Comparison of ENCODE assay signal across 8 cellular contexts in genomic region chr11:68844376-68844775, GRCh38. TPM values are rescaled to one million over a fixed set of nuclear protein-coding genes. Genes with fewer than 3 reads are reported as not detected.
DNase-seq lines count a peak whose midpoint lies in the region; ATAC-seq and TF ChIP-seq lines count a peak whose summit lies in the region.

No MANE protein-coding gene starts in this region.

- peak overlapping the region in 2 of 3 donors; percentile 79 to 94 for H3K4me3 ChIP-seq in right lobe of liver
- H3K4me3 ChIP-seq in suprapubic skin, result peak overlapping the region; percentile 93

- ATAC-seq in activated T-cell treated with anti-CD3 and anti-CD28 coated beads, Interleukin-2, amount 50 U/mL, for 72 hours (replicated peaks in 1 of 2), result no peak
- ATAC-seq in right lobe of liver (no peak), GM21423 (IDR thresholded peaks at IDR 0.05; ENCODE audit: unreplicated experiment) (no peak)

- peaks cover 0 to 2% of the 10 kb centered on the region in 2 donors for H3K36me3 Mint-ChIP-seq in activated T-cell treated with anti-CD3 and anti-CD28 coated beads, Interleukin-2, amount 50 U/mL, for 72 hours (ENCODE audit: insufficient read depth in 2 of 2)
- H3K36me3 Mint-ChIP-seq in activated T-helper 1 cell treated with anti-CD3 and anti-CD28 coated beads, Interleukin-12 subunit alpha, Interleukin-12 subunit beta, Interleukin-2, Interleukin-4 antibody, amounts not matched to agents 30 ng/mL and 10 ng/mL and 1 ng/mL, durations not matched to agents 14 hours and 24 hours and 36 hours (ENCODE audit: low read depth), result no peaks in the 10 kb centered on the region

- H3K4me1 Mint-ChIP-seq in activated T-cell treated with anti-CD3 and anti-CD28 coated beads, Interleukin-2, amount 50 U/mL, for 72 hours (ENCODE audit: low read depth), result peaks cover 35% of the 10 kb centered on the region
- H3K4me1 Mint-ChIP-seq in activated T-helper 1 cell treated with anti-CD3 and anti-CD28 coated beads, Interleukin-12 subunit alpha, Interleukin-12 subunit beta, Interleukin-2, Interleukin-4 antibody, amounts not matched to agents 30 ng/mL and 10 ng/mL and 1 ng/mL, durations not matched to agents 14 hours and 24 hours and 36 hours (ENCODE audit: low read depth), result peaks cover 31% of the 10 kb centered on the region

- no peaks in the 10 kb centered on the region for H3K9me3 Mint-ChIP-seq in activated T-cell treated with anti-CD3 and anti-CD28 coated beads, Interleukin-2, amount 50 U/mL, for 72 hours
- no peaks in the 10 kb centered on the region for H3K9me3 Mint-ChIP-seq in activated T-helper 1 cell treated with anti-CD3 and anti-CD28 coated beads, Interleukin-12 subunit alpha, Interleukin-12 subunit beta, Interleukin-2, Interleukin-4 antibody, amounts not matched to agents 30 ng/mL and 10 ng/mL and 1 ng/mL, durations not matched to agents 14 hours and 24 hours and 36 hours

- H3K9me3 ChIP-seq in right lobe of liver (no peaks in the 10 kb centered on the region), suprapubic skin (no peaks in the 10 kb centered on the region)

- peak overlapping the region; percentile 21 to 95 (median 92) for H3K27ac ChIP-seq in right lobe of liver
- H3K27ac ChIP-seq in suprapubic skin, result no peak overlapping the region

- no peak for TF ChIP-seq CTCF in right lobe of liver (IDR thresholded peaks at IDR 0.05)
- no peak for TF ChIP-seq CTCF in suprapubic skin (IDR thresholded peaks at IDR 0.05)

- no peak for DNase-seq in activated T-cell treated with anti-CD3 and anti-CD28 coated beads, Interleukin-2, amount 50 U/mL, for 72 hours
- DNase-seq in activated T-cell treated with anti-CD3 and anti-CD28 coated beads, Interleukin-2, amount 50 U/mL, for 1 hour, result no peak
- DNase-seq in activated T-helper 1 cell treated with anti-CD3 and anti-CD28 coated beads, Interleukin-12 subunit alpha, Interleukin-12 subunit beta, Interleukin-2, Interleukin-4 antibody, amounts not matched to agents 30 ng/mL and 10 ng/mL and 1 ng/mL, durations not matched to agents 14 hours and 24 hours and 36 hours (ENCODE audit: low spot score), result no peak
- DNase-seq in right lobe of liver (no peak), suprapubic skin (ENCODE audit: low spot score in 2 of 2) (no peak), SKM-1 (lab: John Stamatoyannopoulos, UW; ENCODE audit: unreplicated experiment) (no peak)
- no peak for DNase-seq in effector CD4-positive, alpha-beta T cell

- peak overlapping the region; percentile 88 to 94 for H3K4me3 Mint-ChIP-seq in activated T-cell treated with anti-CD3 and anti-CD28 coated beads, Interleukin-2, amount 50 U/mL, for 72 hours
- peak overlapping the region; percentile 86 for H3K4me3 Mint-ChIP-seq in activated T-helper 1 cell treated with anti-CD3 and anti-CD28 coated beads, Interleukin-12 subunit alpha, Interleukin-12 subunit beta, Interleukin-2, Interleukin-4 antibody, amounts not matched to agents 30 ng/mL and 10 ng/mL and 1 ng/mL, durations not matched to agents 14 hours and 24 hours and 36 hours

- H3K4me1 ChIP-seq in right lobe of liver (peaks cover 0 to 57% (median 15%) of the 10 kb centered on the region in 4 donors), suprapubic skin (peaks cover 53% of the 10 kb centered on the region)

- H3K27me3 ChIP-seq in right lobe of liver, result no peaks in the 10 kb centered on the region
- no peaks in the 10 kb centered on the region for H3K27me3 ChIP-seq in suprapubic skin

- H3K27me3 Mint-ChIP-seq in activated T-cell treated with anti-CD3 and anti-CD28 coated beads, Interleukin-2, amount 50 U/mL, for 72 hours (ENCODE audit: low read depth), result peaks cover 8% of the 10 kb centered on the region
- H3K27me3 Mint-ChIP-seq in activated T-helper 1 cell treated with anti-CD3 and anti-CD28 coated beads, Interleukin-12 subunit alpha, Interleukin-12 subunit beta, Interleukin-2, Interleukin-4 antibody, amounts not matched to agents 30 ng/mL and 10 ng/mL and 1 ng/mL, durations not matched to agents 14 hours and 24 hours and 36 hours (ENCODE audit: insufficient read depth), result peaks cover 32% of the 10 kb centered on the region

- intact Hi-C loops in activated T-helper 1 cell treated with anti-CD3 and anti-CD28 coated beads, Interleukin-12 subunit alpha, Interleukin-12 subunit beta, Interleukin-2, Interleukin-4 antibody, amounts not matched to agents 30 ng/mL and 10 ng/mL and 1 ng/mL, durations not matched to agents 14 hours and 24 hours and 36 hours (cut with micrococcal nuclease), result loop anchor here (2.0 to 5.0 kb wide), 3 partner anchors 212 to 798 kb away; partner anchors contain the start of gene PPP6R3
- intact Hi-C loops in right lobe of liver (cut with DNase I), result no loop called here

- no peaks in the 10 kb centered on the region for H3K36me3 ChIP-seq in right lobe of liver
- no peaks in the 10 kb centered on the region for H3K36me3 ChIP-seq in suprapubic skin

- 35% methylated on average over 3 of the region's 3 CpGs for WGBS in right lobe of liver (ENCODE audit: insufficient coverage, low coverage, low lambda C conversion rate, missing lambda C conversion rate)
- 84% methylated on average over 3 of the region's 3 CpGs for WGBS in suprapubic skin

- H3K27ac Mint-ChIP-seq in activated T-cell treated with anti-CD3 and anti-CD28 coated beads, Interleukin-2, amount 50 U/mL, for 72 hours, result no peak overlapping the region
- no peak overlapping the region for H3K27ac Mint-ChIP-seq in activated T-helper 1 cell treated with anti-CD3 and anti-CD28 coated beads, Interleukin-12 subunit alpha, Interleukin-12 subunit beta, Interleukin-2, Interleukin-4 antibody, amounts not matched to agents 30 ng/mL and 10 ng/mL and 1 ng/mL, durations not matched to agents 14 hours and 24 hours and 36 hours

- no peak for TF ChIP-seq EP300 in suprapubic skin (IDR thresholded peaks at IDR 0.05)

- no peak for TF ChIP-seq POLR2A in right lobe of liver (IDR thresholded peaks at IDR 0.05)
- TF ChIP-seq POLR2A in suprapubic skin (IDR thresholded peaks at IDR 0.05), result no peak

RNA-seq across cellular contexts. Expression of gene CPT1A, which starts 2.7 kb away (rescaled TPM):
- total RNA-seq in activated T-cell treated with anti-CD3 and anti-CD28 coated beads, Interleukin-2, amount 50 U/mL, for 72 hours, result 10 to 100 TPM; 26.2 to 35.8 TPM
- total RNA-seq in activated T-helper 1 cell treated with anti-CD3 and anti-CD28 coated beads, Interleukin-12 subunit alpha, Interleukin-12 subunit beta, Interleukin-2, Interleukin-4 antibody, amounts not matched to agents 30 ng/mL and 10 ng/mL and 1 ng/mL, durations not matched to agents 14 hours and 24 hours and 36 hours, result 22.0 and 22.6 TPM in 2 replicates
- total RNA-seq in right lobe of liver (100 to 1,000 TPM in 3 of 6 experiments, 10 to 100 TPM in 3; 30.5 to 152 (median 90.8) TPM), suprapubic skin (100 to 1,000 TPM in 1 of 4 donors, 10 to 100 TPM in 3; 18.5 to 125 (median 38.3) TPM)

RNA-seq across cellular contexts. Expression of gene MRPL21, which starts 59.3 kb away (rescaled TPM):
- 10 to 100 TPM; 56.4 to 74.0 TPM for total RNA-seq in activated T-cell treated with anti-CD3 and anti-CD28 coated beads, Interleukin-2, amount 50 U/mL, for 72 hours
- total RNA-seq in activated T-helper 1 cell treated with anti-CD3 and anti-CD28 coated beads, Interleukin-12 subunit alpha, Interleukin-12 subunit beta, Interleukin-2, Interleukin-4 antibody, amounts not matched to agents 30 ng/mL and 10 ng/mL and 1 ng/mL, durations not matched to agents 14 hours and 24 hours and 36 hours, result 121 and 122 TPM in 2 replicates
- total RNA-seq in right lobe of liver (10 to 100 TPM; 18.8 to 50.4 (median 26.0) TPM), suprapubic skin (10 to 100 TPM; 28.6 to 43.8 (median 35.0) TPM)

RNA-seq across cellular contexts. Expression of gene IGHMBP2, which starts 59.3 kb away (rescaled TPM):
- 10 to 100 TPM; 29.2 to 40.6 TPM for total RNA-seq in activated T-cell treated with anti-CD3 and anti-CD28 coated beads, Interleukin-2, amount 50 U/mL, for 72 hours
- 39.0 and 42.3 TPM in 2 replicates for total RNA-seq in activated T-helper 1 cell treated with anti-CD3 and anti-CD28 coated beads, Interleukin-12 subunit alpha, Interleukin-12 subunit beta, Interleukin-2, Interleukin-4 antibody, amounts not matched to agents 30 ng/mL and 10 ng/mL and 1 ng/mL, durations not matched to agents 14 hours and 24 hours and 36 hours
- total RNA-seq in right lobe of liver (10 to 100 TPM in 4 of 6 experiments, 1 to 10 TPM in 2; 5.8 to 21.2 (median 11.5) TPM), suprapubic skin (10 to 100 TPM; 22.9 to 55.0 (median 30.3) TPM)
